Comparison of ENCODE assay signal across 8 cellular contexts in genomic region chr12:121661353-121662105, GRCh38. TPM values are rescaled to one million over a fixed set of nuclear protein-coding genes. Genes with fewer than 3 reads are reported as not detected.
DNase-seq lines count a peak whose midpoint lies in the region; ATAC-seq and TF ChIP-seq lines count a peak whose summit lies in the region.
"Not testable (repeated sequence)": the region's sequence is repeated elsewhere in the genome, so short reads cannot be mapped to it uniquely, and the experiment has no call there.

No MANE protein-coding gene starts in this region.

- H3K9me3 Mint-ChIP-seq in CD4-positive, alpha-beta T cell; IgD-negative memory B cell; activated CD4-positive, alpha-beta T cell treated with anti-CD3 and anti-CD28 coated beads, Interleukin-2, amount 10 ng/mL, durations not matched to agents 7 days and 5 days; activated T-cell treated with anti-CD3 and anti-CD28 coated beads, Interleukin-2, amount 50 U/mL, for 72 hours; activated naive CD8-positive, alpha-beta T cell treated with anti-CD3 and anti-CD28 coated beads for 36 hours; effector memory CD8-positive, alpha-beta T cell; natural killer cell; stimulated activated naive CD8-positive, alpha-beta T cell treated with anti-CD3 and anti-CD28 coated beads, Interleukin-15, Interleukin-2, amounts not matched to agents 100 ng/mL and 50 ng/mL, for 24 hours: not testable (repeated sequence)

- DNase-seq in CD4-positive, alpha-beta T cell; activated CD4-positive, alpha-beta T cell treated with anti-CD3 and anti-CD28 coated beads, Interleukin-2, amount 10 ng/mL, durations not matched to agents 7 days and 5 days; activated T-cell treated with anti-CD3 and anti-CD28 coated beads, Interleukin-2, amount 50 U/mL, for 72 hours; activated naive CD8-positive, alpha-beta T cell treated with anti-CD3 and anti-CD28 coated beads for 36 hours; effector memory CD8-positive, alpha-beta T cell; natural killer cell: not testable (repeated sequence)

- peak overlapping the region; percentile 94 for H3K27ac Mint-ChIP-seq in CD4-positive, alpha-beta T cell
- H3K27ac Mint-ChIP-seq in IgD-negative memory B cell (peak overlapping the region in 2 of 3 donors; percentile 25 to 39), natural killer cell (peak overlapping the region in 1 of 2 donors; percentile 84)
- peak overlapping the region; percentile 79 for H3K27ac Mint-ChIP-seq in activated CD4-positive, alpha-beta T cell treated with anti-CD3 and anti-CD28 coated beads, Interleukin-2, amount 10 ng/mL, durations not matched to agents 7 days and 5 days
- H3K27ac Mint-ChIP-seq in activated T-cell treated with anti-CD3 and anti-CD28 coated beads, Interleukin-2, amount 50 U/mL, for 72 hours = peak overlapping the region; percentile 65
- H3K27ac Mint-ChIP-seq in activated naive CD8-positive, alpha-beta T cell treated with anti-CD3 and anti-CD28 coated beads for 36 hours = peak overlapping the region; percentile 17
- peak overlapping the region; percentile 51 to 81 for H3K27ac Mint-ChIP-seq in effector memory CD8-positive, alpha-beta T cell
- peak overlapping the region; percentile 66 for H3K27ac Mint-ChIP-seq in stimulated activated naive CD8-positive, alpha-beta T cell treated with anti-CD3 and anti-CD28 coated beads, Interleukin-15, Interleukin-2, amounts not matched to agents 100 ng/mL and 50 ng/mL, for 24 hours

- H3K27me3 ChIP-seq in CD4-positive, alpha-beta T cell (ENCODE audit: control insufficient read depth, insufficient read depth, low read length) = not testable (repeated sequence)

- H3K27ac ChIP-seq in CD4-positive, alpha-beta T cell (ENCODE audit: low read depth, low read length) = peak overlapping the region; percentile 35

- not testable (repeated sequence) for ATAC-seq in CD4-positive, alpha-beta T cell (ENCODE audit: poor library complexity); activated T-cell treated with anti-CD3 and anti-CD28 coated beads, Interleukin-2, amount 50 U/mL, for 72 hours (replicated peaks in 1 of 2); effector memory CD8-positive, alpha-beta T cell (replicated peaks); natural killer cell

- intact Hi-C loops in CD4-positive, alpha-beta T cell (cut with DNase I, micrococcal nuclease); natural killer cell (cut with micrococcal nuclease): not testable (repeated sequence)

- not testable (repeated sequence) for H3K9me3 ChIP-seq in CD4-positive, alpha-beta T cell (ENCODE audit: control insufficient read depth, low read length)

- POLR2A ChIA-PET in CD4-positive, alpha-beta T cell (lab: Charles Lee) = interaction anchor here (1.4 to 6.0 kb wide), 3 partner anchors 10 to 141 kb away, joined by 5 to 47 read pairs (median 47); partner anchors contain the start of genes MORN3 and ORAI1
- POLR2A ChIA-PET in activated CD4-positive, alpha-beta T cell treated with anti-CD3 and anti-CD28 coated beads, Interleukin-2, amount 10 ng/mL, durations not matched to agents 7 days and 5 days (lab: Charles Lee) = interaction anchor here (0.7 kb wide), 1 partner anchor 1613 kb away, joined by 4 read pairs; no protein-coding TSS in a partner anchor

- peaks cover 91% of the 10 kb centered on the region for H3K4me1 Mint-ChIP-seq in CD4-positive, alpha-beta T cell (ENCODE audit: low read depth)
- H3K4me1 Mint-ChIP-seq in IgD-negative memory B cell (peaks cover 31 to 41% (median 41%) of the 10 kb centered on the region in 3 donors), natural killer cell (peaks cover 48 to 59% of the 10 kb centered on the region in 2 donors)
- peaks cover 91% of the 10 kb centered on the region for H3K4me1 Mint-ChIP-seq in activated CD4-positive, alpha-beta T cell treated with anti-CD3 and anti-CD28 coated beads, Interleukin-2, amount 10 ng/mL, durations not matched to agents 7 days and 5 days
- H3K4me1 Mint-ChIP-seq in activated T-cell treated with anti-CD3 and anti-CD28 coated beads, Interleukin-2, amount 50 U/mL, for 72 hours (ENCODE audit: low read depth) = peaks cover 79% of the 10 kb centered on the region
- H3K4me1 Mint-ChIP-seq in activated naive CD8-positive, alpha-beta T cell treated with anti-CD3 and anti-CD28 coated beads for 36 hours = peaks cover 60% of the 10 kb centered on the region
- peaks cover 44 to 55% of the 10 kb centered on the region in 2 donors for H3K4me1 Mint-ChIP-seq in effector memory CD8-positive, alpha-beta T cell (ENCODE audit: low read depth in 2 of 2)
- H3K4me1 Mint-ChIP-seq in stimulated activated naive CD8-positive, alpha-beta T cell treated with anti-CD3 and anti-CD28 coated beads, Interleukin-15, Interleukin-2, amounts not matched to agents 100 ng/mL and 50 ng/mL, for 24 hours (ENCODE audit: low read depth) = peaks cover 70% of the 10 kb centered on the region

- peak overlapping the region; percentile 7 for H3K4me3 Mint-ChIP-seq in CD4-positive, alpha-beta T cell
- peak overlapping the region in 2 of 4 donors; percentile 28 to 63 for H3K4me3 Mint-ChIP-seq in IgD-negative memory B cell
- not testable (repeated sequence) for H3K4me3 Mint-ChIP-seq in activated CD4-positive, alpha-beta T cell treated with anti-CD3 and anti-CD28 coated beads, Interleukin-2, amount 10 ng/mL, durations not matched to agents 7 days and 5 days; activated T-cell treated with anti-CD3 and anti-CD28 coated beads, Interleukin-2, amount 50 U/mL, for 72 hours; activated naive CD8-positive, alpha-beta T cell treated with anti-CD3 and anti-CD28 coated beads for 36 hours; stimulated activated naive CD8-positive, alpha-beta T cell treated with anti-CD3 and anti-CD28 coated beads, Interleukin-15, Interleukin-2, amounts not matched to agents 100 ng/mL and 50 ng/mL, for 24 hours
- H3K4me3 Mint-ChIP-seq in effector memory CD8-positive, alpha-beta T cell = peak overlapping the region in 1 of 2 donors; percentile 29
- peak overlapping the region; percentile 42 for H3K4me3 Mint-ChIP-seq in natural killer cell

- peaks cover 13% of the 10 kb centered on the region for H3K36me3 Mint-ChIP-seq in CD4-positive, alpha-beta T cell (ENCODE audit: low read depth)
- not testable (repeated sequence) for H3K36me3 Mint-ChIP-seq in IgD-negative memory B cell; activated T-cell treated with anti-CD3 and anti-CD28 coated beads, Interleukin-2, amount 50 U/mL, for 72 hours (ENCODE audit: insufficient read depth in 2 of 2); natural killer cell; stimulated activated naive CD8-positive, alpha-beta T cell treated with anti-CD3 and anti-CD28 coated beads, Interleukin-15, Interleukin-2, amounts not matched to agents 100 ng/mL and 50 ng/mL, for 24 hours (ENCODE audit: low read depth)
- H3K36me3 Mint-ChIP-seq in activated CD4-positive, alpha-beta T cell treated with anti-CD3 and anti-CD28 coated beads, Interleukin-2, amount 10 ng/mL, durations not matched to agents 7 days and 5 days (ENCODE audit: low read depth) = peaks cover 23% of the 10 kb centered on the region
- peaks cover 15% of the 10 kb centered on the region for H3K36me3 Mint-ChIP-seq in activated naive CD8-positive, alpha-beta T cell treated with anti-CD3 and anti-CD28 coated beads for 36 hours
- H3K36me3 Mint-ChIP-seq in effector memory CD8-positive, alpha-beta T cell (ENCODE audit: insufficient read depth) = peaks cover 55% of the 10 kb centered on the region

- CTCF ChIA-PET in CD4-positive, alpha-beta T cell (lab: Charles Lee) = interaction anchor here (0.6 to 5.5 kb wide), 3 partner anchors 8 to 110 kb away, joined by 4 to 20 read pairs (median 12); partner anchors contain the start of gene MORN3
- CTCF ChIA-PET in activated CD4-positive, alpha-beta T cell treated with anti-CD3 and anti-CD28 coated beads, Interleukin-2, amount 10 ng/mL, durations not matched to agents 7 days and 5 days (lab: Charles Lee) = interaction anchor here (0.7 to 1.9 kb wide), 6 partner anchors 11 to 109 kb away, joined by 3 to 8 read pairs (median 4); no protein-coding TSS in a partner anchor

- not testable (repeated sequence) for TF ChIP-seq CTCF in CD4-positive, alpha-beta T cell (IDR thresholded peaks at IDR 0.05); natural killer cell (IDR thresholded peaks at IDR 0.05)

- not testable (repeated sequence) for H3K27me3 Mint-ChIP-seq in CD4-positive, alpha-beta T cell; IgD-negative memory B cell; activated CD4-positive, alpha-beta T cell treated with anti-CD3 and anti-CD28 coated beads, Interleukin-2, amount 10 ng/mL, durations not matched to agents 7 days and 5 days; activated T-cell treated with anti-CD3 and anti-CD28 coated beads, Interleukin-2, amount 50 U/mL, for 72 hours (ENCODE audit: low read depth); activated naive CD8-positive, alpha-beta T cell treated with anti-CD3 and anti-CD28 coated beads for 36 hours; effector memory CD8-positive, alpha-beta T cell; natural killer cell (ENCODE audit: low read depth in 2 of 2); stimulated activated naive CD8-positive, alpha-beta T cell treated with anti-CD3 and anti-CD28 coated beads, Interleukin-15, Interleukin-2, amounts not matched to agents 100 ng/mL and 50 ng/mL, for 24 hours

RNA-seq across cellular contexts. Expression of gene MORN3, which starts 7.9 kb away (rescaled TPM):
- 10 to 100 TPM in 1 of 2 experiments, 1 to 10 TPM in 1; 9.8 to 11.9 TPM for total RNA-seq in CD4-positive, alpha-beta T cell
- polyA plus RNA-seq in IgD-negative memory B cell = 0.24 TPM
- 1 to 10 TPM; 3.0 to 3.5 TPM for total RNA-seq in activated CD4-positive, alpha-beta T cell treated with anti-CD3 and anti-CD28 coated beads, Interleukin-2, amount 10 ng/mL, durations not matched to agents 7 days and 5 days
- total RNA-seq in activated T-cell treated with anti-CD3 and anti-CD28 coated beads, Interleukin-2, amount 50 U/mL, for 72 hours = 1 to 10 TPM; 2.4 to 3.2 TPM
- 1 to 10 TPM; 1.8 to 1.9 TPM for total RNA-seq in activated naive CD8-positive, alpha-beta T cell treated with anti-CD3 and anti-CD28 coated beads for 36 hours
- 1 to 10 TPM; 3.0 to 7.6 (median 4.4) TPM for total RNA-seq in natural killer cell

RNA-seq across cellular contexts. Expression of gene ORAI1, which starts 35.2 kb away (rescaled TPM):
- total RNA-seq in CD4-positive, alpha-beta T cell = 10 to 100 TPM; 39.7 to 42.3 TPM
- polyA plus RNA-seq in IgD-negative memory B cell = 109 TPM
- 10 to 100 TPM; 66.4 to 70.8 TPM for total RNA-seq in activated CD4-positive, alpha-beta T cell treated with anti-CD3 and anti-CD28 coated beads, Interleukin-2, amount 10 ng/mL, durations not matched to agents 7 days and 5 days
- 10 to 100 TPM; 35.2 to 39.3 TPM for total RNA-seq in activated T-cell treated with anti-CD3 and anti-CD28 coated beads, Interleukin-2, amount 50 U/mL, for 72 hours
- 10 to 100 TPM; 44.0 to 44.4 TPM for total RNA-seq in activated naive CD8-positive, alpha-beta T cell treated with anti-CD3 and anti-CD28 coated beads for 36 hours
- 10 to 100 TPM; 64.6 to 74.1 (median 70.8) TPM for total RNA-seq in natural killer cell

RNA-seq across cellular contexts. Expression of gene TMEM120B, which starts 51.0 kb away (rescaled TPM):
- total RNA-seq in CD4-positive, alpha-beta T cell = 1 to 10 TPM; 7.3 to 7.7 TPM
- 2.7 TPM for polyA plus RNA-seq in IgD-negative memory B cell
- total RNA-seq in activated CD4-positive, alpha-beta T cell treated with anti-CD3 and anti-CD28 coated beads, Interleukin-2, amount 10 ng/mL, durations not matched to agents 7 days and 5 days = 1 to 10 TPM; 5.8 to 6.0 TPM
- 10 to 100 TPM in 1 of 2 donors, 1 to 10 TPM in 1; 7.1 to 10.1 TPM for total RNA-seq in activated T-cell treated with anti-CD3 and anti-CD28 coated beads, Interleukin-2, amount 50 U/mL, for 72 hours
- 10 to 100 TPM; 14.5 to 15.2 TPM for total RNA-seq in activated naive CD8-positive, alpha-beta T cell treated with anti-CD3 and anti-CD28 coated beads for 36 hours
- total RNA-seq in natural killer cell = 1 to 10 TPM; 6.3 to 8.4 (median 7.9) TPM
